In the genomic region with DNA sequence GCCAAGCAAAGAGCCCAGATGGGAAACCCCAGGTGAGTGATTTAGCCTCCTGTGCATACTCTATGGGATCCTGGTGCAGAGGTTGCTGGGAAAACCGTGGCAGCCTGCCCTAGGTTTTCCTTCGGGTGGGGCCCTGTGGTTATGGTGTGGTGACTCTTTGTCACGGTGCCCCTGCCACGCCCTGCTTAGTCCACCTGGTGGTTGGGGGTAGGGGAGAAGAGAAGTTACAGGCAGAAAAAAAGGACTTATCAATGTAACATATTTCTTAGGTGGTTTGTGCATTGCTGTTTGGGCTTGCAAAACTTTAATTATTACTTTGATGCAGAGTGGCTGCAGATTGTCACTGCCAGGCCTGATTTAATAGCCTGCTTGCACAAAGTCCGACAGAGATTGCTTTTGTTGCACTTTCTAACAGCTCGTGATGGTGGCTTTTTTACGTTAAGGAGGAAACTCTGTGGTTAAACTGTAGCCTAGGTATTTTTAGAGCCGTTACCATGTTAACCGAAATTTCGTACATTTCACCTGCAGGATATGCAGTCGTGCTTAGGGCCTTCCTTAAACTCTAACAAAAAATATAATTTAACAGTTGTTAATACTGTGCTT, we compare ENCODE assay signal across 8 cellular contexts.
DNase-seq lines count a peak whose midpoint lies in the region; ATAC-seq, FAIRE-seq and TF ChIP-seq lines count a peak whose summit lies in the region.

No MANE protein-coding gene starts in this region.

- no peak overlapping the region for H3K4me2 ChIP-seq in neuronal stem cell (ENCODE audit: insufficient read depth, low read length, poor library complexity, severe bottlenecking)

- peak overlapping the region; percentile 19 for H4K8ac ChIP-seq in neuronal stem cell (ENCODE audit: low read depth, low read length)

- no peak overlapping the region for H3K4ac ChIP-seq in neuronal stem cell (ENCODE audit: low read length)

- no CpG with 5 or more reads among the region's 11 CpGs for WGBS in neuronal stem cell (ENCODE audit: extremely low coverage in 2 of 2, insufficient read length in 2 of 2, insufficient replicate concordance in 1 of 2), 2 donors

- POLR2A ChIA-PET in A673 (lab: Charles Lee; ENCODE audit: low non-redundant PET): no interaction called here

- intact Hi-C loops in A673 (cut with micrococcal nuclease; ENCODE audit: unreplicated experiment): loop anchor here (5.0 kb wide), 2 partner anchors 268 to 728 kb away; a partner anchor contains a TSS

- no peak overlapping the region for H3K9ac ChIP-seq in neuronal stem cell (ENCODE audit: low read depth, low read length, poor library complexity)

- no peak overlapping the region for H2AFZ ChIP-seq in neuronal stem cell (ENCODE audit: low read length)

- peaks cover 0 to 2% of the 10 kb centered on the region in 2 donors for H3K4me1 ChIP-seq in neuronal stem cell (ENCODE audit: control insufficient read depth in 2 of 2, insufficient read depth in 1 of 2, low read depth in 1 of 2, low read length in 2 of 2)
- H3K4me1 ChIP-seq in A673 (ENCODE audit: insufficient read depth, low read length, poor library complexity, severe bottlenecking): peaks cover 14% of the 10 kb centered on the region

- no peaks in the 10 kb centered on the region for H3K27me3 Mint-ChIP-seq in T-helper 17 cell

- peak; percentile 12 for DNase-seq in D341Med (ENCODE audit: low spot score)
- DNase-seq in T-helper 17 cell: peak; percentile 17 to 30 (median 26)
- peak; percentile 60 for DNase-seq in cerebellum (ENCODE audit: low spot score)
- DNase-seq in neuronal stem cell (ENCODE audit: low spot score): no peak
- no peak for DNase-seq in A673 (ENCODE audit: low spot score)
- DNase-seq in D721Med (ENCODE audit: insufficient read length, low spot score): no peak

- no peak overlapping the region for H3K4me3 Mint-ChIP-seq in T-helper 17 cell

- no peaks in the 10 kb centered on the region for H3K36me3 Mint-ChIP-seq in T-helper 17 cell (ENCODE audit: low read depth)

- H3K4me3 ChIP-seq in neuronal stem cell (ENCODE audit: low read length in 2 of 2): no peak overlapping the region
- H3K4me3 ChIP-seq in A673 (ENCODE audit: low read depth, low read length, poor library complexity, severe bottlenecking): no peak overlapping the region

- no peak overlapping the region for H2BK120ac ChIP-seq in neuronal stem cell (ENCODE audit: low read depth, low read length)

- CTCF ChIA-PET in A673 (lab: Charles Lee): no interaction called here

- H3K4me1 Mint-ChIP-seq in T-helper 17 cell: peaks cover 15% of the 10 kb centered on the region

- no peak overlapping the region for H3K23ac ChIP-seq in neuronal stem cell (ENCODE audit: low read depth, low read length, poor library complexity)

- H3K27ac Mint-ChIP-seq in T-helper 17 cell: no peak overlapping the region

- ATAC-seq in GM19397 (IDR thresholded peaks at IDR 0.05; ENCODE audit: unreplicated experiment) (peak; percentile 69), HG03439 (IDR thresholded peaks at IDR 0.05; ENCODE audit: unreplicated experiment) (peak; percentile 73), T-helper 17 cell (peak; percentile 90)

- H3K36me3 ChIP-seq in neuronal stem cell (replicated peaks in 1 of 2; ENCODE audit: control insufficient read depth in 2 of 2, insufficient read depth in 2 of 2, low read length in 2 of 2) (no peaks in the 10 kb centered on the region), A673 (ENCODE audit: insufficient read depth, low read length, poor library complexity, severe bottlenecking) (no peaks in the 10 kb centered on the region)

- no peaks in the 10 kb centered on the region for H3K79me1 ChIP-seq in neuronal stem cell (ENCODE audit: low read depth, low read length)

- TF ChIP-seq CTCF in A673 (conservative IDR thresholded peaks at IDR 0.05; ENCODE audit: low read depth, low read length) (no peak), D721Med (IDR thresholded peaks at IDR 0.05; ENCODE audit: insufficient read depth, missing control alignments) (no peak)

- H3K27me3 ChIP-seq in neuronal stem cell (ENCODE audit: control insufficient read depth in 3 of 3, insufficient read depth in 3 of 3, low read depth in 1 of 3, low read length in 3 of 3) (no peaks in the 10 kb centered on the region), A673 (replicated peaks; ENCODE audit: insufficient read depth, low read depth, low read length, poor library complexity) (no peaks in the 10 kb centered on the region)

- no peak overlapping the region for H3K14ac ChIP-seq in neuronal stem cell (ENCODE audit: low read length)

- no TSS peak for BruUV-seq in A673 (replicated peaks; lab: Mats Ljungman, UMichigan)

- H4K91ac ChIP-seq in neuronal stem cell (ENCODE audit: low read depth, low read length, poor library complexity): no peak overlapping the region

- no peak overlapping the region for H2BK5ac ChIP-seq in neuronal stem cell (ENCODE audit: low read length)

- no peak overlapping the region for H3K27ac ChIP-seq in neuronal stem cell (replicated peaks; ENCODE audit: low read length)
- H3K27ac ChIP-seq in A673 (ENCODE audit: low read depth, low read length, poor library complexity, severe bottlenecking): no peak overlapping the region

- no peak overlapping the region for H2AK5ac ChIP-seq in neuronal stem cell (ENCODE audit: low read depth, low read length)

- H3K9me3 ChIP-seq in T-helper 17 cell (ENCODE audit: control insufficient read depth, low read length, poor library complexity, severe bottlenecking): no peaks in the 10 kb centered on the region
- H3K9me3 ChIP-seq in neuronal stem cell (replicated peaks in 1 of 2; ENCODE audit: control insufficient read depth in 2 of 2, insufficient read depth in 1 of 2, low read depth in 1 of 2, low read length in 2 of 2): no peaks in the 10 kb centered on the region
- H3K9me3 ChIP-seq in A673 (ENCODE audit: low read depth, low read length, poor library complexity, severe bottlenecking): no peaks in the 10 kb centered on the region

- no peak overlapping the region for H3K18ac ChIP-seq in neuronal stem cell (ENCODE audit: low read length)

- H2BK15ac ChIP-seq in neuronal stem cell (ENCODE audit: low read length): no peak overlapping the region

- H2BK12ac ChIP-seq in neuronal stem cell (ENCODE audit: low read length): peak overlapping the region; percentile 30

- no peak for FAIRE-seq in D721Med (lab: Jason Lieb, UNC)

Comparison
In these comparisons a context has a peak if more than half of its experiments do, and no peak if none do; other contexts are left out.
1. DNase-seq: peak in D341Med (single experiment), T-helper 17 cell (3 of 3) and cerebellum (single experiment); none in neuronal stem cell (single experiment), A673 (single experiment) and D721Med (single experiment).
2. Peak in every context shown above with its lines, with median percentiles within 50 percentile points of each other: ATAC-seq.